8 cellular contexts compared by ENCODE assay signal in the genomic region with DNA sequence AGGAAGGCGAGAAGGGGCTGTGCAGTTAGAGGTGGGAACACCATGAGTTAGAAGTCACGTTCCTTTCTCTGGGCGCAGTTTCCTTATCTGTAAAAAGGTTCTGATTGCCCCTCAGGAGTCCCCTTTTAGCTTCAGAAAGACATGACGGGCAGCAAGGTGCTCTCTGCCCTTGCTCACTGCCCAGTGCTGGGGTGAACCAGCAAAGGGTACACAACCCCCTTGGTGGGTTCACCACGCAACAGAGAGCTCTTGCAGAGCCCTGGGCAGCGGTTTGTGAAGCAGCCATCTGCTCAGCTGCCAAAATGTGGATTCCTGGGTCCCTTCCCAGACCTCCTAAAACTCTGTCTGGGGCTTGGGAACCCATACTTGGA. TPM values are rescaled to one million over a fixed set of nuclear protein-coding genes. Genes with fewer than 3 reads are reported as not detected.
DNase-seq lines count a peak whose midpoint lies in the region; ATAC-seq and TF ChIP-seq lines count a peak whose summit lies in the region.

No MANE protein-coding gene starts in this region.

- in situ Hi-C loops in G401 (cut with HindIII; ENCODE audit: low sequenced_read_pairs), result no loop called here

- DNase-seq in RWPE1 (ENCODE audit: low spot score) (no peak), fibroblast of pulmonary artery (ENCODE audit: low read depth) (no peak), psoas muscle (peak in 1 of 2 donors; percentile 35), MV-4-11 (lab: John Stamatoyannopoulos, UW) (no peak), HT-29 (ENCODE audit: low spot score) (no peak), G401 (ENCODE audit: low spot score) (no peak)

- H3K4me3 ChIP-seq in GM12875 (ENCODE audit: low read depth, low read length) (peak overlapping the region; percentile 91), fibroblast of pulmonary artery (replicated peaks; ENCODE audit: low read depth, low read length) (peak overlapping the region; percentile 55), psoas muscle (peak overlapping the region; percentile 71)

- 28 to 58% (median 36%) methylated on average over 6 of the region's 6 CpGs for WGBS in psoas muscle, 3 donors

- H3K36me3 ChIP-seq in psoas muscle (ENCODE audit: insufficient read depth in 1 of 2, low read depth in 1 of 2), result peaks cover 0 to 12% of the 10 kb centered on the region in 2 donors

- TF ChIP-seq CTCF in GM12875 (IDR thresholded peaks at IDR 0.05; ENCODE audit: borderline replicate concordance, insufficient read depth, low read depth, low read length), result no peak
- TF ChIP-seq CTCF in RWPE1 (conservative IDR thresholded peaks at IDR 0.05; ENCODE audit: low read depth), result no peak
- no peak for TF ChIP-seq CTCF in fibroblast of pulmonary artery (IDR thresholded peaks at IDR 0.05; ENCODE audit: low read length, missing control alignments)
- no peak for TF ChIP-seq CTCF in psoas muscle (IDR thresholded peaks at IDR 0.05)

- peaks cover 16% of the 10 kb centered on the region for H3K4me1 ChIP-seq in psoas muscle

- H3K9me3 ChIP-seq in psoas muscle, result no peaks in the 10 kb centered on the region

- intact Hi-C loops in psoas muscle (cut with DNase I), result no loop called here

- POLR2A ChIA-PET in RWPE1 (lab: Yijun Ruan, JAX; ENCODE audit: low non-redundant PET), result interaction anchor here (0.6 kb wide), 1 partner anchor 18 kb away, joined by 3 read pairs; no protein-coding TSS in a partner anchor

- CTCF ChIA-PET in RWPE1 (lab: Yijun Ruan, JAX), result interaction anchor here (0.6 to 5.5 kb wide), 3 partner anchors 18 to 660 kb away, joined by 5 to 21 read pairs (median 6); no protein-coding TSS in a partner anchor

- H3K27me3 ChIP-seq in psoas muscle (ENCODE audit: insufficient read depth in 3 of 3, low read length in 2 of 3), result no peaks in the 10 kb centered on the region

- ATAC-seq in psoas muscle, result peak in 2 of 4 donors; percentile 0 to 19
- no peak for ATAC-seq in GM18498 (IDR thresholded peaks at IDR 0.05; ENCODE audit: unreplicated experiment)

- peak overlapping the region; percentile 99 for H3K27ac ChIP-seq in RWPE1
- peak overlapping the region; percentile 76 for H3K27ac ChIP-seq in psoas muscle

RNA-seq across cellular contexts. Expression of a gene that starts 0.9 kb away (rescaled TPM):
- 1 to 10 TPM; 1.5 to 4.9 (median 2.9) TPM for total RNA-seq in psoas muscle
- polyA plus RNA-seq in psoas muscle, result 1 to 10 TPM; 4.3 to 6.7 (median 5.0) TPM
- 327 and 329 TPM in 2 replicates for total RNA-seq in HT-29 (2014; rRNA removed; shearing (Covaris generic))
- total RNA-seq in G401 (2014; rRNA removed; shearing (Covaris generic)), result 829 and 1,388 TPM in 2 replicates

RNA-seq across cellular contexts. Expression of a gene that starts 5.0 kb away (rescaled TPM):
- total RNA-seq in psoas muscle, result not detected
- polyA plus RNA-seq in psoas muscle, result under 1 TPM; 0.05 to 0.19 (median 0.07) TPM
- 8.4 and 12.0 TPM in 2 replicates for total RNA-seq in HT-29 (2014; rRNA removed; shearing (Covaris generic))
- 3.1 and 4.0 TPM in 2 replicates for total RNA-seq in G401 (2014; rRNA removed; shearing (Covaris generic))

RNA-seq across cellular contexts. Expression of a gene that starts 9.7 kb away (rescaled TPM):
- total RNA-seq in psoas muscle, result 10 to 100 TPM; 17.1 to 20.1 (median 18.6) TPM
- polyA plus RNA-seq in psoas muscle, result 10 to 100 TPM; 11.1 to 30.9 (median 20.2) TPM
- 33.2 and 35.7 TPM in 2 replicates for total RNA-seq in HT-29 (2014; rRNA removed; shearing (Covaris generic))
- 107 and 114 TPM in 2 replicates for total RNA-seq in G401 (2014; rRNA removed; shearing (Covaris generic))

RNA-seq across cellular contexts. Expression of a gene that starts 42.1 kb away (rescaled TPM):
- total RNA-seq in psoas muscle, result 10 to 100 TPM in 2 of 4 donors, 1 to 10 TPM in 2; 9.1 to 12.4 (median 10.8) TPM
- polyA plus RNA-seq in psoas muscle, result 10 to 100 TPM; 16.9 to 31.5 (median 25.4) TPM
- total RNA-seq in HT-29 (2014; rRNA removed; shearing (Covaris generic)), result 66.0 and 68.6 TPM in 2 replicates
- total RNA-seq in G401 (2014; rRNA removed; shearing (Covaris generic)), result 27.5 and 29.2 TPM in 2 replicates

RNA-seq across cellular contexts. Expression of a gene that starts 42.5 kb away (rescaled TPM):
- 10 to 100 TPM in 3 of 4 donors, 1 to 10 TPM in 1; 8.9 to 18.5 (median 13.0) TPM for total RNA-seq in psoas muscle
- 10 to 100 TPM; 16.6 to 32.4 (median 32.0) TPM for polyA plus RNA-seq in psoas muscle
- total RNA-seq in HT-29 (2014; rRNA removed; shearing (Covaris generic)), result 47.9 and 53.5 TPM in 2 replicates
- 49.7 and 100 TPM in 2 replicates for total RNA-seq in G401 (2014; rRNA removed; shearing (Covaris generic))

Comparison
In these comparisons a context has a peak if more than half of its experiments do, and no peak if none do; other contexts are left out.
1. RNA of a gene that starts 0.9 kb away (total RNA-seq): 829 to 1,388 TPM in G401 and 327 to 329 TPM in HT-29; 1.5 to 4.9 TPM in psoas muscle; every median in the first group is over 10 times any median in the second.
2. Peak in every context shown above with its lines, with median percentiles within 50 percentile points of each other: H3K4me3 ChIP-seq.